Comparison of ENCODE assay signal across 1 cellular context in the genomic region with DNA sequence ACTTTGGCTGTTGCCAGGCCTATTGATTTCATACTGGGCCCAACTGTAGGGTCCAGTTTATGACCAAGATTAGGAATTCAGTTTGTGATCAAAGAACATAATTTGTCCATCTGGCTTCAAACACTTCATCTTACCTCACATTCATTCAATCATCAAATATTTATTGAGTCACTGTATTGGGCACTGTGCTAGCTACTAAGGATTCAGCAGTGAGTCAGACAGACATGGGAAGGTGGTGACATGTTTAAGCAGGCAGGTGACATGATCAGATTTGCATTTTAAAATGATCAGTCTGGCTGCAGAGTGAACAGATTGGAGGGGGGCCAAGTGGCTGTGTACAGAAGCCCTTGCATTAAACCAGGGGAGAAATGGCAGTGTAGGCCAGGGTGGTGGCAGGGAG.
TF ChIP-seq lines count a peak whose summit lies in the region.

No MANE protein-coding gene starts in this region.

TF ChIP-seq in GM23338, 12 proteins besides CTCF, POLR2A, EP300 and RAD21 (continued from another document):
- TF ChIP-seq, protein P1, sequence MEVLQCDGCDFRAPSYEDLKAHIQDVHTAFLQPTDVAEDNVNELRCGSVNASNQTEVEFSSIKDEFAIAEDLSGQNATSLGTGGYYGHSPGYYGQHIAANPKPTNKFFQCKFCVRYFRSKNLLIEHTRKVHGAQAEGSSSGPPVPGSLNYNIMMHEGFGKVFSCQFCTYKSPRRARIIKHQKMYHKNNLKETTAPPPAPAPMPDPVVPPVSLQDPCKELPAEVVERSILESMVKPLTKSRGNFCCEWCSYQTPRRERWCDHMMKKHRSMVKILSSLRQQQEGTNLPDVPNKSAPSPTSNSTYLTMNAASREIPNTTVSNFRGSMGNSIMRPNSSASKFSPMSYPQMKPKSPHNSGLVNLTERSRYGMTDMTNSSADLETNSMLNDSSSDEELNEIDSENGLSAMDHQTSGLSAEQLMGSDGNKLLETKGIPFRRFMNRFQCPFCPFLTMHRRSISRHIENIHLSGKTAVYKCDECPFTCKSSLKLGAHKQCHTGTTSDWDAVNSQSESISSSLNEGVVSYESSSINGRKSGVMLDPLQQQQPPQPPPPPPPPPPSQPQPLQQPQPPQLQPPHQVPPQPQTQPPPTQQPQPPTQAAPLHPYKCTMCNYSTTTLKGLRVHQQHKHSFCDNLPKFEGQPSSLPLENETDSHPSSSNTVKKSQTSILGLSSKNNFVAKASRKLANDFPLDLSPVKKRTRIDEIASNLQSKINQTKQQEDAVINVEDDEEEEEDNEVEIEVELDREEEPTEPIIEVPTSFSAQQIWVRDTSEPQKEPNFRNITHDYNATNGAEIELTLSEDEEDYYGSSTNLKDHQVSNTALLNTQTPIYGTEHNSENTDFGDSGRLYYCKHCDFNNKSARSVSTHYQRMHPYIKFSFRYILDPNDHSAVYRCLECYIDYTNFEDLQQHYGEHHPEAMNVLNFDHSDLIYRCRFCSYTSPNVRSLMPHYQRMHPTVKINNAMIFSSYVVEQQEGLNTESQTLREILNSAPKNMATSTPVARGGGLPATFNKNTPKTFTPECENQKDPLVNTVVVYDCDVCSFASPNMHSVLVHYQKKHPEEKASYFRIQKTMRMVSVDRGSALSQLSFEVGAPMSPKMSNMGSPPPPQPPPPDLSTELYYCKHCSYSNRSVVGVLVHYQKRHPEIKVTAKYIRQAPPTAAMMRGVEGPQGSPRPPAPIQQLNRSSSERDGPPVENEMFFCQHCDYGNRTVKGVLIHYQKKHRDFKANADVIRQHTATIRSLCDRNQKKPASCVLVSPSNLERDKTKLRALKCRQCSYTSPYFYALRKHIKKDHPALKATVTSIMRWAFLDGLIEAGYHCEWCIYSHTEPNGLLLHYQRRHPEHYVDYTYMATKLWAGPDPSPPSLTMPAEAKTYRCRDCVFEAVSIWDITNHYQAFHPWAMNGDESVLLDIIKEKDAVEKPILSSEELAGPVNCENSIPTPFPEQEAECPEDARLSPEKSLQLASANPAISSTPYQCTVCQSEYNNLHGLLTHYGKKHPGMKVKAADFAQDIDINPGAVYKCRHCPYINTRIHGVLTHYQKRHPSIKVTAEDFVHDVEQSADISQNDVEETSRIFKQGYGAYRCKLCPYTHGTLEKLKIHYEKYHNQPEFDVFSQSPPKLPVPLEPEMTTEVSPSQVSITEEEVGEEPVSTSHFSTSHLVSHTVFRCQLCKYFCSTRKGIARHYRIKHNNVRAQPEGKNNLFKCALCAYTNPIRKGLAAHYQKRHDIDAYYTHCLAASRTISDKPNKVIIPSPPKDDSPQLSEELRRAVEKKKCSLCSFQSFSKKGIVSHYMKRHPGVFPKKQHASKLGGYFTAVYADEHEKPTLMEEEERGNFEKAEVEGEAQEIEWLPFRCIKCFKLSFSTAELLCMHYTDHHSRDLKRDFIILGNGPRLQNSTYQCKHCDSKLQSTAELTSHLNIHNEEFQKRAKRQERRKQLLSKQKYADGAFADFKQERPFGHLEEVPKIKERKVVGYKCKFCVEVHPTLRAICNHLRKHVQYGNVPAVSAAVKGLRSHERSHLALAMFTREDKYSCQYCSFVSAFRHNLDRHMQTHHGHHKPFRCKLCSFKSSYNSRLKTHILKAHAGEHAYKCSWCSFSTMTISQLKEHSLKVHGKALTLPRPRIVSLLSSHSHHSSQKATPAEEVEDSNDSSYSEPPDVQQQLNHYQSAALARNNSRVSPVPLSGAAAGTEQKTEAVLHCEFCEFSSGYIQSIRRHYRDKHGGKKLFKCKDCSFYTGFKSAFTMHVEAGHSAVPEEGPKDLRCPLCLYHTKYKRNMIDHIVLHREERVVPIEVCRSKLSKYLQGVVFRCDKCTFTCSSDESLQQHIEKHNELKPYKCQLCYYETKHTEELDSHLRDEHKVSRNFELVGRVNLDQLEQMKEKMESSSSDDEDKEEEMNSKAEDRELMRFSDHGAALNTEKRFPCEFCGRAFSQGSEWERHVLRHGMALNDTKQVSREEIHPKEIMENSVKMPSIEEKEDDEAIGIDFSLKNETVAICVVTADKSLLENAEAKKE (CRISPR knock-in tag; IDR thresholded peaks at IDR 0.05): no peak
TF ChIP-seq in GM23338: peak in this region for 0.
